Comparison of ENCODE assay signal across 9 cellular contexts in genomic region chr11:123020968-123021367, GRCh38. TPM values are rescaled to one million over a fixed set of nuclear protein-coding genes. Genes with fewer than 3 reads are reported as not detected.
DNase-seq lines count a peak whose midpoint lies in the region; ATAC-seq and TF ChIP-seq lines count a peak whose summit lies in the region.
"Had no signal": no experiment of that assay in that cellular context is flagged by ENCODE, and none has a peak within 500 bp of the region (broad histone marks: within the 10 kb centered on the region; RNA-seq: fewer than 3 reads in every experiment).

No MANE protein-coding gene starts in this region.

- H3K27me3 ChIP-seq in NT2/D1 (ENCODE audit: insufficient read depth, insufficient read length) (peaks cover 3% of the 10 kb centered on the region), sigmoid colon (peaks cover 0 to 9% (median 0%) of the 10 kb centered on the region in 3 donors)

- H3K27me3 Mint-ChIP-seq in activated naive CD4-positive, alpha-beta T cell treated with anti-CD3 and anti-CD28 coated beads for 36 hours (ENCODE audit: low read depth) = no peaks in the 10 kb centered on the region
- peaks cover 0 to 5% (median 5%) of the 10 kb centered on the region in 3 donors for H3K27me3 Mint-ChIP-seq in immature natural killer cell (ENCODE audit: low read depth in 3 of 3)
- H3K27me3 Mint-ChIP-seq in stimulated activated naive CD8-positive, alpha-beta T cell treated with anti-CD3 and anti-CD28 coated beads, Interleukin-15, amount 100 ng/mL, for 72 hours = peaks cover 29% of the 10 kb centered on the region

- TF ChIP-seq CTCF in GM12875 (IDR thresholded peaks at IDR 0.05; ENCODE audit: borderline replicate concordance, insufficient read depth, low read depth, low read length) (peak; percentile 55; the same call in 1 of the 2 replicates), sigmoid colon (IDR thresholded peaks at IDR 0.05) (peak in 1 of 4 experiments; percentile 38)

- H3K36me3 Mint-ChIP-seq in activated naive CD4-positive, alpha-beta T cell treated with anti-CD3 and anti-CD28 coated beads for 36 hours (ENCODE audit: low read depth) = no peaks in the 10 kb centered on the region
- H3K36me3 Mint-ChIP-seq in immature natural killer cell = no peaks in the 10 kb centered on the region

- H3K4me3 Mint-ChIP-seq in activated naive CD4-positive, alpha-beta T cell treated with anti-CD3 and anti-CD28 coated beads for 36 hours = no peak overlapping the region
- no peak overlapping the region for H3K4me3 Mint-ChIP-seq in immature natural killer cell
- no peak overlapping the region for H3K4me3 Mint-ChIP-seq in stimulated activated naive CD8-positive, alpha-beta T cell treated with anti-CD3 and anti-CD28 coated beads, Interleukin-15, amount 100 ng/mL, for 72 hours

- H3K9me3 Mint-ChIP-seq in activated naive CD4-positive, alpha-beta T cell treated with anti-CD3 and anti-CD28 coated beads for 36 hours = no peaks in the 10 kb centered on the region
- no peaks in the 10 kb centered on the region for H3K9me3 Mint-ChIP-seq in immature natural killer cell
- H3K9me3 Mint-ChIP-seq in stimulated activated naive CD8-positive, alpha-beta T cell treated with anti-CD3 and anti-CD28 coated beads, Interleukin-15, amount 100 ng/mL, for 72 hours = no peaks in the 10 kb centered on the region

- WGBS in sigmoid colon, 2 donors = 30 to 53% methylated on average over 2 of the region's 2 CpGs

- no peak overlapping the region for H3K9ac ChIP-seq in NT2/D1 (ENCODE audit: insufficient read length, low read depth)

- H3K9me3 ChIP-seq in NT2/D1 (ENCODE audit: insufficient read depth, low read length) (no peaks in the 10 kb centered on the region), sigmoid colon (no peaks in the 10 kb centered on the region)

- intact Hi-C loops in activated naive CD4-positive, alpha-beta T cell treated with anti-CD3 and anti-CD28 coated beads for 36 hours (cut with micrococcal nuclease) = loop anchor here (5.0 kb wide), 2 partner anchors 139 to 394 kb away; partner anchors contain the start of gene JHY
- intact Hi-C loops in sigmoid colon (cut with DNase I) = no loop called here

- CTCF ChIA-PET in activated naive CD4-positive, alpha-beta T cell treated with anti-CD3 and anti-CD28 coated beads for 36 hours (lab: Charles Lee) = interaction anchor here (0.6 to 7.9 kb wide), 27 partner anchors 9 to 443 kb away, joined by 3 to 193 read pairs (median 4); no protein-coding TSS in a partner anchor

- peak; percentile 64 for ATAC-seq in HG03378 (IDR thresholded peaks at IDR 0.05; ENCODE audit: unreplicated experiment)
- ATAC-seq in stimulated activated naive CD8-positive, alpha-beta T cell treated with anti-CD3 and anti-CD28 coated beads, Interleukin-15, amount 100 ng/mL, for 72 hours = peak; percentile 85

- H3K4me1 Mint-ChIP-seq in activated naive CD4-positive, alpha-beta T cell treated with anti-CD3 and anti-CD28 coated beads for 36 hours (ENCODE audit: low read depth) = peaks cover 6% of the 10 kb centered on the region
- peaks cover 2 to 9% of the 10 kb centered on the region in 2 donors for H3K4me1 Mint-ChIP-seq in immature natural killer cell
- H3K4me1 Mint-ChIP-seq in stimulated activated naive CD8-positive, alpha-beta T cell treated with anti-CD3 and anti-CD28 coated beads, Interleukin-15, amount 100 ng/mL, for 72 hours = peaks cover 14% of the 10 kb centered on the region

- no peak overlapping the region for H3K27ac Mint-ChIP-seq in activated naive CD4-positive, alpha-beta T cell treated with anti-CD3 and anti-CD28 coated beads for 36 hours
- H3K27ac Mint-ChIP-seq in immature natural killer cell = no peak overlapping the region
- no peak overlapping the region for H3K27ac Mint-ChIP-seq in stimulated activated naive CD8-positive, alpha-beta T cell treated with anti-CD3 and anti-CD28 coated beads, Interleukin-15, amount 100 ng/mL, for 72 hours

- no peaks in the 10 kb centered on the region for H3K36me3 ChIP-seq in NT2/D1 (ENCODE audit: insufficient read depth, insufficient read length, low read length)
- H3K36me3 ChIP-seq in sigmoid colon = no peaks in the 10 kb centered on the region

- no peak for TF ChIP-seq EP300 in sigmoid colon (IDR thresholded peaks at IDR 0.05)

- no peaks in the 10 kb centered on the region for H3K4me1 ChIP-seq in NT2/D1 (ENCODE audit: insufficient read depth, insufficient read length)
- peaks cover 0 to 3% (median 0%) of the 10 kb centered on the region in 4 donors for H3K4me1 ChIP-seq in sigmoid colon

- DNase-seq in AG20443 (ENCODE audit: low spot score) (peak; percentile 81), NT2/D1 (ENCODE audit: low read depth, low spot score) (peak; percentile 62), immature natural killer cell (peak; percentile 7 to 26 (median 20)), sigmoid colon (no peak)
- DNase-seq in activated naive CD4-positive, alpha-beta T cell treated with anti-CD3 and anti-CD28 coated beads for 36 hours = peak; percentile 47
- peak; percentile 35 to 39 for DNase-seq in stimulated activated naive CD8-positive, alpha-beta T cell treated with anti-CD3 and anti-CD28 coated beads, Interleukin-15, amount 100 ng/mL, for 72 hours
- DNase-seq: left cardiac atrium had no signal

- H3K4me3 ChIP-seq in GM12875 (ENCODE audit: low read depth, low read length) (no peak overlapping the region), NT2/D1 (ENCODE audit: insufficient read length, low read depth) (no peak overlapping the region), sigmoid colon (no peak overlapping the region)

- H3K27ac ChIP-seq in sigmoid colon = no peak overlapping the region

- TF ChIP-seq POLR2A in sigmoid colon (IDR thresholded peaks at IDR 0.05) = no peak

RNA-seq across cellular contexts. Expression of gene BSX, which starts 39.3 kb away (rescaled TPM):
- total RNA-seq in activated naive CD4-positive, alpha-beta T cell treated with anti-CD3 and anti-CD28 coated beads for 36 hours = not detected
- polyA plus RNA-seq in immature natural killer cell (not detected), sigmoid colon (not detected)
- not detected for total RNA-seq in sigmoid colon
- total RNA-seq: left cardiac atrium had no signal

RNA-seq across cellular contexts. Expression of gene HSPA8, which starts 41.0 kb away (rescaled TPM):
- total RNA-seq in activated naive CD4-positive, alpha-beta T cell treated with anti-CD3 and anti-CD28 coated beads for 36 hours = 1,000 to 10,000 TPM; 1,255 to 1,315 TPM
- polyA plus RNA-seq in immature natural killer cell (1,000 to 10,000 TPM in 1 of 3 donors, 100 to 1,000 TPM in 2; 797 to 1,150 (median 908) TPM), sigmoid colon (100 to 1,000 TPM; 300 to 563 (median 354) TPM)
- total RNA-seq in sigmoid colon = 100 to 1,000 TPM; 576 to 731 (median 702) TPM
